In the genomic region with DNA sequence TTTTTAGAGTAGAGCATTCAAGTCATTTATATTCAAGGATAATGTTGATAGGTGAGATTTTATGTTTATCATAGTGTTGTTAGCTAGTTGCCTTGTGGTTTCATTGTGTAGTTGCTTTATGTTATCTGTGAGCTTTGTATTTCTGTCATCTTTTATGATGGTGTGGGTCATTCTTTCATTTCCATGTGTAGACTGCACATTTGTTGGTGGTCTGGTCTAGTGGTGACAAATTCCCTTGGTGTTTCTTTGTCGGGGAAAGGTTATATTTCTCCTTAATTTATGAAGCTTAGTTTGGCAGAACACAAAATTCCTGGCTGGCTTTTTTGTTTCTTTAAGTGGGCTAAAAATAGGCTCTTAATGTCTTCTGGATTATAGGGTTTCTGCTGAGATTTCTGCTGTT, we compare ENCODE assay signal across 22 cellular contexts.
DNase-seq lines count a peak whose midpoint lies in the region; ATAC-seq and TF ChIP-seq lines count a peak whose summit lies in the region.
"Had no signal": no experiment of that assay in that cellular context is flagged by ENCODE, and none has a peak within 500 bp of the region (broad histone marks: within the 10 kb centered on the region; RNA-seq: fewer than 3 reads in every experiment).

No MANE protein-coding gene starts in this region.

- H3K4me3 Mint-ChIP-seq in HFFc6 (no peak overlapping the region), chondrocyte (ENCODE audit: unreplicated experiment) (no peak overlapping the region)
- H3K4me3 Mint-ChIP-seq: CD4-positive, alpha-beta T cell had no signal

- DNase-seq in HFFc6 (peak; percentile 6), chondrocyte (ENCODE audit: low spot score) (no peak), myocyte (ENCODE audit: low read depth) (peak; percentile 33), HUDEP-2 (lab: John Stamatoyannopoulos, UW; ENCODE audit: unreplicated experiment in 76 of 76) (no peak), hippocampal formation (lab: John Stamatoyannopoulos, UW) (no peak), NCI-H524 (lab: John Stamatoyannopoulos, UW) (no peak)
- DNase-seq: CD4-positive, alpha-beta T cell; COR-L47; DMS 273 treated with DMSO at 0.1 percent for 48 hours; DND-41; GOT3; Kasumi-1; MG63; NCI-H1048; NCI-H1417 treated with DMSO at 0.1 percent for 48 hours; NCI-H187; NCI-H2107; NCI-H510A; NCI-H748 treated with DMSO at 0.1 percent for 48 hours; Peyer's patch had no signal

- H3K27me3 Mint-ChIP-seq in HFFc6 (ENCODE audit: insufficient read depth) (no peaks in the 10 kb centered on the region; the same call in 1 of the 2 replicates), chondrocyte (ENCODE audit: low read depth) (no peaks in the 10 kb centered on the region)
- H3K27me3 Mint-ChIP-seq: CD4-positive, alpha-beta T cell had no signal

- H3K27ac Mint-ChIP-seq in HFFc6 = peak overlapping the region; percentile 24; the same call in 1 of the 2 replicates
- H3K27ac Mint-ChIP-seq in chondrocyte (ENCODE audit: unreplicated experiment) = peak overlapping the region; percentile 50
- H3K27ac Mint-ChIP-seq: CD4-positive, alpha-beta T cell had no signal

- peaks cover 12% of the 10 kb centered on the region for H3K36me3 Mint-ChIP-seq in HFFc6 (ENCODE audit: low read depth)
- H3K36me3 Mint-ChIP-seq in chondrocyte (ENCODE audit: low read depth) = peaks cover 9% of the 10 kb centered on the region

- H3K4me1 Mint-ChIP-seq in HFFc6 (ENCODE audit: low read depth) = peaks cover 29% of the 10 kb centered on the region
- peaks cover 31% of the 10 kb centered on the region for H3K4me1 Mint-ChIP-seq in chondrocyte (ENCODE audit: low read depth)

- TF ChIP-seq CTCF in HFFc6 (IDR thresholded peaks at IDR 0.05) (no peak), chondrocyte (IDR thresholded peaks at IDR 0.05) (no peak)

- ATAC-seq in GM18909 (IDR thresholded peaks at IDR 0.05; ENCODE audit: poor library complexity, unreplicated experiment) = no peak
- ATAC-seq: HCT116 had no signal

- H3K9me3 Mint-ChIP-seq in HFFc6 (no peaks in the 10 kb centered on the region), chondrocyte (ENCODE audit: low read depth) (peaks cover 44% of the 10 kb centered on the region)

Comparison
In these comparisons a context has a peak if more than half of its experiments do, and no peak if none do; other contexts are left out.
1. DNase-seq: peak in HFFc6 (single experiment) and myocyte (single experiment); none in chondrocyte (single experiment), HUDEP-2 (0 of 76), hippocampal formation (0 of 2) and NCI-H524 (0 of 2).